ENCODE assay signal across 19 cellular contexts in the genomic region with DNA sequence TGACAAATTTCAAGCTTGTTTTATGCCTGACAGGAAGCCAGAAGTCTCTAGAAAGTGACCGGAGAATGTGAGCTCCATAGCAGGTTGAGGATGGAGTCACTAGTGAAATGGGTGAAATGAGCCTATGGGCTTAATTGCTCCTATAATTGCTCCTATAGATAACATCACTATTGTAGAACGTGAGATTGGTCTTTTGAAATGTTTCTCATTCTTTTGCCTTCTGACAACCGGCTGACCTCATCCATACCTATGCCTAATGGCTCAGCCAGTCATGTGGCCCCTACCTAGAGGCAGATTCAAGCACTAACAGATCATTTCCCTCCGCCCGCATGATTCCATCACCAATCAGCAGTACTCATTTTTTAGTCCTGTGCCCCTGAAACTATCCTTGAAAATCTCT. TPM values are rescaled to one million over a fixed set of nuclear protein-coding genes. Genes with fewer than 3 reads are reported as not detected.
"Had no signal": no experiment of that assay in that cellular context is flagged by ENCODE, and none has a peak within 500 bp of the region (broad histone marks: within the 10 kb centered on the region; RNA-seq: fewer than 3 reads in every experiment).

No MANE protein-coding gene starts in this region.

RNA-seq across cellular contexts. Expression of a gene that starts 4.2 kb away (rescaled TPM):
- total RNA-seq: activated B cell treated with CpG ODN at 0.5 μM for 24 hours; activated CD4-positive, alpha-beta memory T cell treated with anti-CD3 and anti-CD28 coated beads for 36 hours; activated CD4-positive, alpha-beta T cell treated with anti-CD3 and anti-CD28 coated beads, Interleukin-2, amount 10 ng/mL, durations not matched to agents 24 days and 14 days; activated CD8-positive, alpha-beta memory T cell treated with anti-CD3 and anti-CD28 coated beads for 36 hours; activated CD8-positive, alpha-beta T cell treated with anti-CD3 and anti-CD28 coated beads for 36 hours; activated naive CD4-positive, alpha-beta T cell treated with anti-CD3 and anti-CD28 coated beads for 36 hours; activated naive CD4-positive, alpha-beta T cell treated with anti-CD3 and anti-CD28 coated beads, Interleukin-2, amount 50 U/mL, for 72 hours; activated naive CD8-positive, alpha-beta T cell treated with anti-CD3 and anti-CD28 coated beads for 36 hours; activated T-cell treated with anti-CD3 and anti-CD28 coated beads, Interleukin-2, amount 50 U/mL, for 4 hours; activated T-cell treated with anti-CD3 and anti-CD28 coated beads, Interleukin-2, amount 50 U/mL, for 72 hours; activated T-helper 1 cell treated with anti-CD3 and anti-CD28 coated beads, Interleukin-12 subunit alpha, Interleukin-12 subunit beta, Interleukin-2, Interleukin-4 antibody, amounts not matched to agents 30 ng/mL and 10 ng/mL and 1 ng/mL, durations not matched to agents 14 hours and 24 hours and 36 hours; activated T-helper 17 cell treated with anti-CD3 and anti-CD28 coated beads, Interleukin-2, amount 50 U/mL, for 72 hours; adrenal gland; aorta; body of pancreas; breast epithelium; cardiac muscle cell; cerebellum had no signal

RNA-seq across cellular contexts. Expression of a gene that starts 23.5 kb away (rescaled TPM):
- total RNA-seq: activated B cell treated with CpG ODN at 0.5 μM for 24 hours; activated CD4-positive, alpha-beta memory T cell treated with anti-CD3 and anti-CD28 coated beads for 36 hours; activated CD4-positive, alpha-beta T cell treated with anti-CD3 and anti-CD28 coated beads, Interleukin-2, amount 10 ng/mL, durations not matched to agents 24 days and 14 days; activated CD8-positive, alpha-beta memory T cell treated with anti-CD3 and anti-CD28 coated beads for 36 hours; activated CD8-positive, alpha-beta T cell treated with anti-CD3 and anti-CD28 coated beads for 36 hours; activated naive CD4-positive, alpha-beta T cell treated with anti-CD3 and anti-CD28 coated beads for 36 hours; activated naive CD4-positive, alpha-beta T cell treated with anti-CD3 and anti-CD28 coated beads, Interleukin-2, amount 50 U/mL, for 72 hours; activated naive CD8-positive, alpha-beta T cell treated with anti-CD3 and anti-CD28 coated beads for 36 hours; activated T-cell treated with anti-CD3 and anti-CD28 coated beads, Interleukin-2, amount 50 U/mL, for 4 hours; activated T-cell treated with anti-CD3 and anti-CD28 coated beads, Interleukin-2, amount 50 U/mL, for 72 hours; activated T-helper 1 cell treated with anti-CD3 and anti-CD28 coated beads, Interleukin-12 subunit alpha, Interleukin-12 subunit beta, Interleukin-2, Interleukin-4 antibody, amounts not matched to agents 30 ng/mL and 10 ng/mL and 1 ng/mL, durations not matched to agents 14 hours and 24 hours and 36 hours; activated T-helper 17 cell treated with anti-CD3 and anti-CD28 coated beads, Interleukin-2, amount 50 U/mL, for 72 hours; adrenal gland; aorta; astrocyte; body of pancreas; breast epithelium; cardiac muscle cell; cerebellum had no signal

RNA-seq across cellular contexts. Expression of a gene that starts 34.0 kb away (rescaled TPM):
- total RNA-seq: activated B cell treated with CpG ODN at 0.5 μM for 24 hours; activated CD4-positive, alpha-beta memory T cell treated with anti-CD3 and anti-CD28 coated beads for 36 hours; activated CD4-positive, alpha-beta T cell treated with anti-CD3 and anti-CD28 coated beads, Interleukin-2, amount 10 ng/mL, durations not matched to agents 24 days and 14 days; activated CD8-positive, alpha-beta memory T cell treated with anti-CD3 and anti-CD28 coated beads for 36 hours; activated CD8-positive, alpha-beta T cell treated with anti-CD3 and anti-CD28 coated beads for 36 hours; activated naive CD4-positive, alpha-beta T cell treated with anti-CD3 and anti-CD28 coated beads for 36 hours; activated naive CD8-positive, alpha-beta T cell treated with anti-CD3 and anti-CD28 coated beads for 36 hours; activated T-cell treated with anti-CD3 and anti-CD28 coated beads, Interleukin-2, amount 50 U/mL, for 4 hours; activated T-cell treated with anti-CD3 and anti-CD28 coated beads, Interleukin-2, amount 50 U/mL, for 72 hours; activated T-helper 1 cell treated with anti-CD3 and anti-CD28 coated beads, Interleukin-12 subunit alpha, Interleukin-12 subunit beta, Interleukin-2, Interleukin-4 antibody, amounts not matched to agents 30 ng/mL and 10 ng/mL and 1 ng/mL, durations not matched to agents 14 hours and 24 hours and 36 hours; adrenal gland; aorta; body of pancreas; breast epithelium; cardiac muscle cell had no signal
